18 cellular contexts compared by ENCODE assay signal in the genomic region with DNA sequence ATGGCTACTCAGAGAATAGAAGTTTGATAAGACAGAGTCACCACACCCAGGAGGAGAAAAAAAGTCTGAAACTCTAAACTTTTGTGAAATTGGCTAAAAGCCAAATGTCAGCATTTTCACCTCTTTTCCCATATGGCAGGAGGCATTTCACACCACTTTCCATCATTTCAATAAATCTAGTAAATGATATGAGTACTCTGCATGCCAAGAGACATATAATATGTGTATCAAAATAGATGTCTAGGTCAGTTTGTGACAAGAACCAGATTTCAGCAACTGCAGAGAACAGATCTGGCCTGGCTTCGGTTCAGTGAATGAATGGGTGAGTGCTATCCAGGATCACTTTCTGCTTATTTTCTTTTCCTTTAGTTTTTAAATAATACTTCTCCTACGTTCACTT.
DNase-seq lines count a peak whose midpoint lies in the region; TF ChIP-seq lines count a peak whose summit lies in the region.
"Had no signal": no experiment of that assay in that cellular context is flagged by ENCODE, and none has a peak within 500 bp of the region (broad histone marks: within the 10 kb centered on the region; RNA-seq: fewer than 3 reads in every experiment).

No MANE protein-coding gene starts in this region.

- no peak overlapping the region for H3K4me3 ChIP-seq in adipocyte (ENCODE audit: low read length)
- H3K4me3 ChIP-seq: BLaER1, GM12878 had no signal

- no peaks in the 10 kb centered on the region for H3K36me3 Mint-ChIP-seq in nephron (ENCODE audit: low read depth)
- H3K36me3 Mint-ChIP-seq in chondrocyte (ENCODE audit: low read depth) = no peaks in the 10 kb centered on the region
- H3K36me3 Mint-ChIP-seq: CD14-positive monocyte; CD8-positive, alpha-beta T cell had no signal

- H3K27ac Mint-ChIP-seq in nephron = peak overlapping the region in 2 of 3 experiments; percentile 23 to 68
- no peak overlapping the region for H3K27ac Mint-ChIP-seq in chondrocyte (ENCODE audit: unreplicated experiment)
- H3K27ac Mint-ChIP-seq: CD14-positive monocyte; CD8-positive, alpha-beta T cell; HFFc6 had no signal

- H3K27me3 Mint-ChIP-seq in nephron (ENCODE audit: low read depth) = peaks cover 3% of the 10 kb centered on the region
- no peaks in the 10 kb centered on the region for H3K27me3 Mint-ChIP-seq in chondrocyte (ENCODE audit: low read depth)

- H3K4me1 Mint-ChIP-seq in nephron (peaks cover 68% of the 10 kb centered on the region), chondrocyte (ENCODE audit: low read depth) (peaks cover 34% of the 10 kb centered on the region)

- H3K27me3 ChIP-seq in adipocyte (replicated peaks; ENCODE audit: control insufficient read depth, insufficient read depth, low read length) = no peaks in the 10 kb centered on the region
- H3K27me3 ChIP-seq: BLaER1 had no signal

- TF ChIP-seq CTCF in nephron (IDR thresholded peaks at IDR 0.05; ENCODE audit: unreplicated experiment in 3 of 3) = no peak
- no peak for TF ChIP-seq CTCF in chondrocyte (IDR thresholded peaks at IDR 0.05)

- H3K9ac ChIP-seq in adipocyte (ENCODE audit: low read length) = no peak overlapping the region
- H3K9ac ChIP-seq: BLaER1 had no signal

- H3K4me3 Mint-ChIP-seq in nephron (no peak overlapping the region), chondrocyte (ENCODE audit: unreplicated experiment) (no peak overlapping the region)
- H3K4me3 Mint-ChIP-seq: CD14-positive monocyte; CD8-positive, alpha-beta T cell; HFFc6 had no signal

- H3K9me3 Mint-ChIP-seq in nephron = no peaks in the 10 kb centered on the region
- H3K9me3 Mint-ChIP-seq in chondrocyte (ENCODE audit: low read depth) = no peaks in the 10 kb centered on the region
- H3K9me3 Mint-ChIP-seq: CD8-positive, alpha-beta T cell; HFFc6 had no signal

- no peaks in the 10 kb centered on the region for H3K36me3 ChIP-seq in adipocyte (ENCODE audit: control insufficient read depth, insufficient read depth, low read length, severe bottlenecking)
- H3K36me3 ChIP-seq: BLaER1 had no signal

- H3K9me3 ChIP-seq in adipocyte (ENCODE audit: control insufficient read depth, low read length) = no peaks in the 10 kb centered on the region
- H3K9me3 ChIP-seq: BLaER1 had no signal

- DNase-seq in NCI-H2171 treated with DMSO at 0.1 percent for 48 hours (lab: John Stamatoyannopoulos, UW) (peak; percentile 43), NCI-H2171 (lab: John Stamatoyannopoulos, UW) (no peak), NCI-H69 (lab: John Stamatoyannopoulos, UW) (peak; percentile 17), adipocyte (ENCODE audit: low read depth) (peak; percentile 36), chondrocyte (ENCODE audit: low spot score) (no peak), NCI-H345 (lab: John Stamatoyannopoulos, UW) (no peak), DMS153 treated with DMSO at 0.1 percent for 48 hours (lab: John Stamatoyannopoulos, UW; ENCODE audit: unreplicated experiment) (no peak)
- DNase-seq: Calu3; CD8-positive, alpha-beta T cell; DMS53; DND-41; EL; HCEC 1CT; HFFc6 had no signal

- H3K4me1 ChIP-seq in adipocyte (ENCODE audit: control insufficient read depth, insufficient read depth, low read length) = peaks cover 7% of the 10 kb centered on the region

Comparison
In these comparisons a context has a peak if more than half of its experiments do, and no peak if none do; other contexts are left out.
1. DNase-seq: peak in NCI-H2171 treated with DMSO at 0.1 percent for 48 hours (single experiment), NCI-H69 (single experiment) and adipocyte (single experiment); none in NCI-H2171 (single experiment), chondrocyte (single experiment), NCI-H345 (single experiment) and DMS153 treated with DMSO at 0.1 percent for 48 hours (single experiment).